Comparison of ENCODE assay signal across 11 cellular contexts in the genomic region with DNA sequence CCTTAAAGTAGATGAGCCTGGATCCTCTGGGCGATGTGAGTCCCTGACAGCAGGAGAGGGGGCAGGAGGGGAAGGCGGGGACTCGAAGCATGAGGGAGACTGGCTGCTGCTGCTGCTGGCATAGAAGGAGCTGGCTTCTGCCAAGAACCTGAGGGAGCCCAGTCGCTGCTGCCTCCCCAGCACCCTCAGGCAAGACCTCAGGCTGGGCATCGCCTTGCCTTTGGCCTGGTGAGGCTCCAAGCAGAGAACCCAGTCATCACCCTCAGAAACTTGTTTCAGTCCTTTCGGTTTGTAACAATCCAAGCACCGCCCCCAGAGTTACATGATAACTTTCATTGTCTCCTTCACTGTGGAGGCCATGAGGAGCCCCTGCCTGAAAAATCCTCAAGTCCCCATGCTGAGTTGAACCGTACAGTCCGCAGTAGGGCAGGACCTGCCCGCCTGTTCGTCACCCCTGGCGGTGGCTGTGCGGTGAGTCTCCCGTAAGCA. TPM values are rescaled to one million over a fixed set of nuclear protein-coding genes. Genes with fewer than 3 reads are reported as not detected.
DNase-seq lines count a peak whose midpoint lies in the region; ATAC-seq and TF ChIP-seq lines count a peak whose summit lies in the region.
"Had no signal": no experiment of that assay in that cellular context is flagged by ENCODE, and none has a peak within 500 bp of the region (broad histone marks: within the 10 kb centered on the region; RNA-seq: fewer than 3 reads in every experiment).

No MANE protein-coding gene starts in this region.

- H3K36me3 Mint-ChIP-seq in neural crest cell (ENCODE audit: low read depth): peaks cover 6% of the 10 kb centered on the region

- no peak for ATAC-seq in HG03442 (IDR thresholded peaks at IDR 0.05; ENCODE audit: unreplicated experiment)

- no peaks in the 10 kb centered on the region; the same call in 1 of the 2 replicates for H3K4me1 ChIP-seq in BE2C
- peaks cover 8 to 11% (median 11%) of the 10 kb centered on the region in 4 donors for H3K4me1 ChIP-seq in esophagus muscularis mucosa

- no peaks in the 10 kb centered on the region; the same call in 1 of the 2 replicates for H3K27me3 ChIP-seq in BE2C
- peaks cover 0 to 9% (median 0%) of the 10 kb centered on the region in 4 donors for H3K27me3 ChIP-seq in esophagus muscularis mucosa

- no peak for TF ChIP-seq POLR2A in esophagus muscularis mucosa (IDR thresholded peaks at IDR 0.05; ENCODE audit: low read depth)

- no peaks in the 10 kb centered on the region for H3K9me3 ChIP-seq in BE2C
- peaks cover 0 to 4% (median 2%) of the 10 kb centered on the region in 4 donors for H3K9me3 ChIP-seq in esophagus muscularis mucosa

- peak overlapping the region in 2 of 4 donors; percentile 21 to 31 for H3K27ac ChIP-seq in esophagus muscularis mucosa (replicated peaks in 1 of 4)

- H3K27ac Mint-ChIP-seq in neural crest cell (ENCODE audit: unreplicated experiment): peak overlapping the region; percentile 52

- peaks cover 6% of the 10 kb centered on the region for H3K9me3 Mint-ChIP-seq in neural crest cell

- H3K27me3 Mint-ChIP-seq in neural crest cell (ENCODE audit: low read depth): peaks cover 26% of the 10 kb centered on the region

- H3K4me3 ChIP-seq in BE2C (ENCODE audit: low read depth, low read length) (peak overlapping the region; percentile 55), esophagus muscularis mucosa (peak overlapping the region; percentile 28 to 51 (median 36))

- H3K4me1 Mint-ChIP-seq in neural crest cell: peaks cover 15% of the 10 kb centered on the region

- intact Hi-C loops in esophagus muscularis mucosa (cut with DNase I): no loop called here

- DNase-seq in BE2C (peak; percentile 49), NCI-H226 (peak; percentile 2), esophagus muscularis mucosa (ENCODE audit: extremely low spot score) (peak; percentile 90), neural crest cell (ENCODE audit: low read depth, low spot score) (no peak), cerebellar nuclear complex (lab: John Stamatoyannopoulos, UW) (no peak), T-helper 2 cell (no peak), SIG-M5 treated with dmso at 0.1 percent for 504 hours (lab: John Stamatoyannopoulos, UW; ENCODE audit: unreplicated experiment) (no peak)
- DNase-seq: activated gamma-delta T cell treated with Interleukin-2 at 50 U/mL for 16 hours; NCI-H510A treated with DMSO at 0.1 percent for 48 hours; stimulated activated CD8-positive, alpha-beta memory T cell treated with anti-CD3 and anti-CD28 coated beads, Interleukin-4, amount 100 ng/mL, for 48 hours had no signal

- H3K4me3 Mint-ChIP-seq in neural crest cell: no peak overlapping the region

- WGBS in esophagus muscularis mucosa: 48% methylated on average over 11 of the region's 14 CpGs

- no peaks in the 10 kb centered on the region for H3K36me3 ChIP-seq in BE2C
- no peaks in the 10 kb centered on the region for H3K36me3 ChIP-seq in esophagus muscularis mucosa

- no peak for TF ChIP-seq EP300 in esophagus muscularis mucosa (IDR thresholded peaks at IDR 0.05)

- TF ChIP-seq CTCF in BE2C (IDR thresholded peaks at IDR 0.05; ENCODE audit: low read depth, low read length) (no peak), esophagus muscularis mucosa (IDR thresholded peaks at IDR 0.05) (no peak), neural crest cell (conservative IDR thresholded peaks at IDR 0.05) (no peak)

RNA-seq across cellular contexts. Expression of a gene that starts 38.8 kb away (rescaled TPM):
- polyA plus RNA-seq in BE2C (2012; ENCODE audit: insufficient read depth, insufficient read length, low read depth): 83.0 TPM
- total RNA-seq in esophagus muscularis mucosa (10 to 100 TPM; 15.8 to 21.6 (median 18.7) TPM), neural crest cell (35.4 and 39.5 TPM in 2 replicates)

Comparison
In these comparisons a context has a peak if more than half of its experiments do, and no peak if none do; other contexts are left out.
1. DNase-seq: peak in BE2C (single experiment), NCI-H226 (single experiment) and esophagus muscularis mucosa (single experiment); none in neural crest cell (single experiment), cerebellar nuclear complex (0 of 2), T-helper 2 cell (0 of 5) and SIG-M5 treated with dmso at 0.1 percent for 504 hours (single experiment).